ENCODE assay signal across 16 cellular contexts in genomic region chr13:100149389-100149788, GRCh38.
DNase-seq lines count a peak whose midpoint lies in the region; ATAC-seq and TF ChIP-seq lines count a peak whose summit lies in the region.
"Had no signal": no experiment of that assay in that cellular context is flagged by ENCODE, and none has a peak within 500 bp of the region (broad histone marks: within the 10 kb centered on the region; RNA-seq: fewer than 3 reads in every experiment).

No MANE protein-coding gene starts in this region.

- H3K18ac ChIP-seq in H9 (ENCODE audit: insufficient read length, low read depth, low read length): no peak overlapping the region

- H4K91ac ChIP-seq in H9 (ENCODE audit: insufficient read length, low read depth, low read length): no peak overlapping the region

- no peak overlapping the region for H2AFZ ChIP-seq in H9 (ENCODE audit: low read length)

- H2AK5ac ChIP-seq in H9 (ENCODE audit: insufficient read length, low read length): no peak overlapping the region

- peaks cover 17 to 27% (median 25%) of the 10 kb centered on the region in 3 experiments for H3K36me3 Mint-ChIP-seq in H9 (ENCODE audit: insufficient read depth in 1 of 3, low read depth in 3 of 3)
- peaks cover 15% of the 10 kb centered on the region for H3K36me3 Mint-ChIP-seq in chondrocyte (ENCODE audit: low read depth)
- H3K36me3 Mint-ChIP-seq in activated T-cell treated with anti-CD3 and anti-CD28 coated beads, Interleukin-2, amount 50 U/mL, for 24 hours (ENCODE audit: low read depth): peaks cover 25% of the 10 kb centered on the region

- TF ChIP-seq CTCF in H9 (conservative IDR thresholded peaks at IDR 0.05) (no peak), chondrocyte (IDR thresholded peaks at IDR 0.05) (no peak)

- H4K5ac ChIP-seq in H9 (ENCODE audit: insufficient read length, low read depth, low read length): no peak overlapping the region

- no peak overlapping the region for H3K4me2 ChIP-seq in H9 (ENCODE audit: insufficient read depth, insufficient read length, low read length)

- H3K14ac ChIP-seq in H9 (ENCODE audit: insufficient read depth, low read length): no peak overlapping the region

- H4K8ac ChIP-seq in H9 (replicated peaks; ENCODE audit: insufficient read length, low read depth, low read length): no peak overlapping the region

- no peak overlapping the region for H3T11ph ChIP-seq in H9 (ENCODE audit: low read length)

- H3K9me3 ChIP-seq in H9 (ENCODE audit: control insufficient read depth, low read depth, low read length) (no peaks in the 10 kb centered on the region), iPS-18a (ENCODE audit: control insufficient read depth, low read depth, low read length) (no peaks in the 10 kb centered on the region)
- H3K9me3 ChIP-seq: Peyer's patch had no signal

- H3K4me1 Mint-ChIP-seq in H9 (peaks cover 50 to 62% of the 10 kb centered on the region in 2 experiments), chondrocyte (ENCODE audit: low read depth) (no peaks in the 10 kb centered on the region)
- H3K4me1 Mint-ChIP-seq in activated T-cell treated with anti-CD3 and anti-CD28 coated beads, Interleukin-2, amount 50 U/mL, for 24 hours (ENCODE audit: low read depth): no peaks in the 10 kb centered on the region

- H3K23ac ChIP-seq in H9 (ENCODE audit: insufficient read length, low read depth, low read length): no peak overlapping the region

- no peak overlapping the region for H2BK12ac ChIP-seq in H9 (ENCODE audit: insufficient read length, low read depth, low read length)

- H3K56ac ChIP-seq in H9 (ENCODE audit: insufficient read length, low read depth, low read length): no peak overlapping the region

- peak overlapping the region in 1 of 2 experiments; percentile 52; a peak in 3 of 5 replicates for H3K4me3 Mint-ChIP-seq in H9
- no peak overlapping the region for H3K4me3 Mint-ChIP-seq in chondrocyte (ENCODE audit: unreplicated experiment)
- no peak overlapping the region for H3K4me3 Mint-ChIP-seq in activated T-cell treated with anti-CD3 and anti-CD28 coated beads, Interleukin-2, amount 50 U/mL, for 24 hours

- H3K27me3 Mint-ChIP-seq in H9 (ENCODE audit: low read depth) (no peaks in the 10 kb centered on the region), chondrocyte (ENCODE audit: low read depth) (no peaks in the 10 kb centered on the region)
- no peaks in the 10 kb centered on the region for H3K27me3 Mint-ChIP-seq in activated T-cell treated with anti-CD3 and anti-CD28 coated beads, Interleukin-2, amount 50 U/mL, for 24 hours

- H3K27ac Mint-ChIP-seq in H9 (peak overlapping the region in 2 of 3 experiments; percentile 95 to 97; a peak in 5 of 7 replicates), chondrocyte (ENCODE audit: unreplicated experiment) (no peak overlapping the region)
- H3K27ac Mint-ChIP-seq in activated T-cell treated with anti-CD3 and anti-CD28 coated beads, Interleukin-2, amount 50 U/mL, for 24 hours: no peak overlapping the region

- no peaks in the 10 kb centered on the region for H4K20me1 ChIP-seq in H9 (ENCODE audit: control insufficient read depth, insufficient read depth, insufficient read length)

- H2BK5ac ChIP-seq in H9 (ENCODE audit: insufficient read length, low read length): no peak overlapping the region

- H3K9me3 Mint-ChIP-seq in H9 (peaks cover 0 to 2% of the 10 kb centered on the region in 2 experiments; a peak in 1 of 5 replicates), chondrocyte (ENCODE audit: low read depth) (peaks cover 3% of the 10 kb centered on the region)
- H3K9me3 Mint-ChIP-seq in activated T-cell treated with anti-CD3 and anti-CD28 coated beads, Interleukin-2, amount 50 U/mL, for 24 hours: peaks cover 3% of the 10 kb centered on the region

- H3K79me1 ChIP-seq in H9 (ENCODE audit: insufficient read depth, low read depth, low read length, poor library complexity, severe bottlenecking): no peaks in the 10 kb centered on the region

- H3K9ac ChIP-seq in H9 (ENCODE audit: extremely low read depth, insufficient read length, low read length): no peak overlapping the region
- H3K9ac ChIP-seq in iPS-18a (ENCODE audit: low read length): peak overlapping the region; percentile 52

- no peak for DNase-seq in H9
- DNase-seq in cerebellum (ENCODE audit: low spot score): peak; percentile 12
- DNase-seq in inferior parietal cortex (ENCODE audit: extremely low spot score): no peak
- no peak for DNase-seq in chondrocyte (ENCODE audit: low spot score)
- no peak for DNase-seq in activated T-cell treated with anti-CD3 and anti-CD28 coated beads, Interleukin-2, amount 50 U/mL, for 24 hours
- DNase-seq: DMS79 treated with DMSO at 0.1 percent for 48 hours; HCEC 1CT; KBM-7; NCI-H1105 treated with DMSO at 0.1 percent for 48 hours; NCI-H1694; NCI-H2081 treated with DMSO at 0.1 percent for 48 hours; NCI-H748 treated with DMSO at 0.1 percent for 48 hours; NK-92 treated with Interleukin-12 subunit alpha and Interleukin-12 subunit beta, amount 100 ng/mL, for 24 hours; Peyer's patch had no signal

- no peak overlapping the region for H2BK120ac ChIP-seq in H9 (ENCODE audit: low read depth, low read length, poor library complexity, severe bottlenecking)

- H3K23me2 ChIP-seq in H9 (ENCODE audit: insufficient read length, low read depth, low read length, poor library complexity, severe bottlenecking): no peaks in the 10 kb centered on the region

- H2BK15ac ChIP-seq in H9 (ENCODE audit: low read depth, low read length): no peak overlapping the region

- H3K4me1 ChIP-seq in H9 (ENCODE audit: insufficient read depth, low read length) (peaks cover 8% of the 10 kb centered on the region; the same call in 1 of the 2 replicates), iPS-18a (ENCODE audit: control insufficient read depth, low read depth, low read length) (peaks cover 24% of the 10 kb centered on the region)
- H3K4me1 ChIP-seq: Peyer's patch had no signal

- H3K79me2 ChIP-seq in H9 (ENCODE audit: insufficient read depth, low read length): no peaks in the 10 kb centered on the region

- no peak overlapping the region for H3K4ac ChIP-seq in H9 (ENCODE audit: low read depth, low read length)

- H3K27me3 ChIP-seq in H9 (ENCODE audit: insufficient read depth, low read length) (no peaks in the 10 kb centered on the region), iPS-18a (ENCODE audit: control insufficient read depth, insufficient read depth, low read length) (no peaks in the 10 kb centered on the region)
- H3K27me3 ChIP-seq: Peyer's patch had no signal

- WGBS in H9 (ENCODE audit: extremely low coverage, insufficient read length, low lambda C conversion rate): no CpG with 5 or more reads among the region's 4 CpGs

- H3K27ac ChIP-seq in H9 (ENCODE audit: insufficient read length, low read depth, low read length) (no peak overlapping the region), iPS-18a (ENCODE audit: low read length) (peak overlapping the region; percentile 55)
- H3K27ac ChIP-seq: Peyer's patch had no signal

- no peak overlapping the region for H3K4me3 ChIP-seq in iPS-18a (ENCODE audit: low read length)
- H3K4me3 ChIP-seq: Peyer's patch had no signal

- no peaks in the 10 kb centered on the region for H3K36me3 ChIP-seq in iPS-18a (ENCODE audit: control insufficient read depth, low read depth, low read length)

- no peak overlapping the region for H2BK20ac ChIP-seq in H9 (ENCODE audit: low read depth, low read length, poor library complexity, severe bottlenecking)

- no peak for ATAC-seq in HG02623 (IDR thresholded peaks at IDR 0.05; ENCODE audit: unreplicated experiment)

Comparison
In these comparisons a context has a peak if more than half of its experiments do, and no peak if none do; other contexts are left out.
1. H3K27ac Mint-ChIP-seq: peak in H9 (2 of 3); none in chondrocyte (single experiment) and activated T-cell treated with anti-CD3 and anti-CD28 coated beads, Interleukin-2, amount 50 U/mL, for 24 hours (single experiment).